In the genomic region with DNA sequence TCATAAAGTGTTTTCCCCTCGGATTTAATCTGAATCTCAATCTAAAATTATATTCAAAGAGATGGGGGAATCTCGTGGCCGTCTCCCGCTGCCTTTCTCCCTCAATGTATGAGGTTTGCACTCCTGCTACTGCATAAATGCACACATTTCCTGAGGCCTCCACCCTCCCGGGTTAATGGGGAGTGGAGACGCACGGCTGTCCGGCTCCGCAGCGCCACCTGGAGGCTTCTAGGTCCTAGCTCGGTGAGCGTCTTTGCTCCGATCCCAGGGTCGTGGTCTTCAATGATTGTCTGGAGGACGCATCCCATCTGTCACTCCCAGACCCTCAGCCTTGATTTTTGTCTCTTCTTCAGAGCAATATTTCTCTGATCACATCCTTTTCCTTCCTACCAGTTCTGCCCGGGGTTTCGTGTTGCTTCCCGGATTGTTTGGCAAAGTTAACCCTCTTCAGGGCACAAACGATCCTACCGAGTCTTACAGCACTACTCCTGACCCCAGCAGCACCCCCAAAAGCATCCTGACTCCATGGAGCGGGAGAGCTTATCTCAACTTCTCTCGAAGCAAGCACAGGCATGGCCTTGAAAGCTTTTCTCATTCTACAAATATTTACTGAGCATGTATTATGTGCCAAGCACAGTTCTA, we compare ENCODE assay signal across 7 cellular contexts. TPM values are rescaled to one million over a fixed set of nuclear protein-coding genes. Genes with fewer than 3 reads are reported as not detected.
DNase-seq lines count a peak whose midpoint lies in the region; ATAC-seq and TF ChIP-seq lines count a peak whose summit lies in the region.

Gene LMO1, minus strand, starts transcription at position 110 of the 642 bp plus-strand sequence. CDS start 516 bp downstream, outside the sequence.

- no peaks in the 10 kb centered on the region for H3K9me3 ChIP-seq in liver (ENCODE audit: control insufficient read depth in 4 of 4, low read length in 3 of 4)

- peaks cover 17% of the 10 kb centered on the region for H3K4me1 Mint-ChIP-seq in dendritic cell treated with granulocyte-macrophage colony-stimulating factor and Interleukin-4, amounts not matched to agents 40 ng/mL and 50 ng/mL, for 4 days (ENCODE audit: low read depth)

- H3K4me3 Mint-ChIP-seq in dendritic cell treated with granulocyte-macrophage colony-stimulating factor and Interleukin-4, amounts not matched to agents 40 ng/mL and 50 ng/mL, for 4 days = peak within 1 kb of the TSS; percentile 63

- TF ChIP-seq RAD21 in liver (IDR thresholded peaks at IDR 0.05) = peak; percentile 71 to 77

- no peaks in the 10 kb centered on the region for H3K9me3 Mint-ChIP-seq in dendritic cell treated with granulocyte-macrophage colony-stimulating factor and Interleukin-4, amounts not matched to agents 40 ng/mL and 50 ng/mL, for 4 days

- intact Hi-C loops in dendritic cell treated with granulocyte-macrophage colony-stimulating factor and Interleukin-4, amounts not matched to agents 40 ng/mL and 50 ng/mL, for 4 days (cut with micrococcal nuclease) = loop anchor here (1.0 to 5.0 kb wide), 3 partner anchors 39 to 72 kb away; no protein-coding TSS in a partner anchor

- peaks cover 92% of the 10 kb centered on the region for H3K27me3 Mint-ChIP-seq in dendritic cell treated with granulocyte-macrophage colony-stimulating factor and Interleukin-4, amounts not matched to agents 40 ng/mL and 50 ng/mL, for 4 days

- H3K27me3 ChIP-seq in liver (ENCODE audit: control insufficient read depth in 4 of 4, insufficient read depth in 4 of 4, low read length in 3 of 4) = peaks cover 8 to 28% (median 14%) of the 10 kb centered on the region in 4 donors

- 2% methylated on average over 22 of the region's 22 CpGs for WGBS in liver

- ATAC-seq in GM18502 (IDR thresholded peaks at IDR 0.05; ENCODE audit: poor library complexity, unreplicated experiment) (peak; percentile 76), HG03196 (IDR thresholded peaks at IDR 0.05; ENCODE audit: unreplicated experiment) (peak; percentile 71)

- DNase-seq in NCI-H446 (lab: John Stamatoyannopoulos, UW) = peak; percentile 24 to 90
- peak; percentile 62 to 67 for DNase-seq in activated CD4-positive, alpha-beta T cell treated with anti-CD3 and anti-CD28 coated beads for 4 hours
- DNase-seq in stimulated activated CD4-positive, alpha-beta T cell treated with anti-CD3 and anti-CD28 coated beads, Interleukin-2, amount 100 ng/mL, for 48 hours = peak; percentile 76

- peaks cover 6 to 33% (median 18%) of the 10 kb centered on the region in 4 donors for H3K4me1 ChIP-seq in liver (ENCODE audit: control insufficient read depth in 4 of 4, insufficient read depth in 4 of 4, low read length in 3 of 4)

- H3K36me3 Mint-ChIP-seq in dendritic cell treated with granulocyte-macrophage colony-stimulating factor and Interleukin-4, amounts not matched to agents 40 ng/mL and 50 ng/mL, for 4 days (ENCODE audit: low read depth) = no peaks in the 10 kb centered on the region

- TF ChIP-seq CTCF in liver (IDR thresholded peaks at IDR 0.05; ENCODE audit: low read depth, low read length, missing input control) = peak; percentile 66

- peak within 1 kb of the TSS in 2 of 3 donors; percentile 1 to 49 for H3K4me3 ChIP-seq in liver (ENCODE audit: low read depth in 1 of 3, low read length in 3 of 3)

- H3K27ac ChIP-seq in liver (ENCODE audit: low read depth in 1 of 2, low read length in 2 of 2) = no peak within 1 kb of the TSS

- no peaks in the 10 kb centered on the region for H3K36me3 ChIP-seq in liver (ENCODE audit: control insufficient read depth in 4 of 4, insufficient read depth in 3 of 4, low read depth in 1 of 4, low read length in 3 of 4)

- no peak within 1 kb of the TSS for H3K9ac ChIP-seq in liver (ENCODE audit: low read depth in 1 of 2, low read length in 2 of 2)

- H3K27ac Mint-ChIP-seq in dendritic cell treated with granulocyte-macrophage colony-stimulating factor and Interleukin-4, amounts not matched to agents 40 ng/mL and 50 ng/mL, for 4 days = no peak within 1 kb of the TSS

TF ChIP-seq in liver, 16 proteins besides CTCF, POLR2A, EP300 and RAD21:
- TF ChIP-seq, protein P1, sequence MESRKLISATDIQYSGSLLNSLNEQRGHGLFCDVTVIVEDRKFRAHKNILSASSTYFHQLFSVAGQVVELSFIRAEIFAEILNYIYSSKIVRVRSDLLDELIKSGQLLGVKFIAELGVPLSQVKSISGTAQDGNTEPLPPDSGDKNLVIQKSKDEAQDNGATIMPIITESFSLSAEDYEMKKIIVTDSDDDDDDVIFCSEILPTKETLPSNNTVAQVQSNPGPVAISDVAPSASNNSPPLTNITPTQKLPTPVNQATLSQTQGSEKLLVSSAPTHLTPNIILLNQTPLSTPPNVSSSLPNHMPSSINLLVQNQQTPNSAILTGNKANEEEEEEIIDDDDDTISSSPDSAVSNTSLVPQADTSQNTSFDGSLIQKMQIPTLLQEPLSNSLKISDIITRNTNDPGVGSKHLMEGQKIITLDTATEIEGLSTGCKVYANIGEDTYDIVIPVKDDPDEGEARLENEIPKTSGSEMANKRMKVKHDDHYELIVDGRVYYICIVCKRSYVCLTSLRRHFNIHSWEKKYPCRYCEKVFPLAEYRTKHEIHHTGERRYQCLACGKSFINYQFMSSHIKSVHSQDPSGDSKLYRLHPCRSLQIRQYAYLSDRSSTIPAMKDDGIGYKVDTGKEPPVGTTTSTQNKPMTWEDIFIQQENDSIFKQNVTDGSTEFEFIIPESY (IDR thresholded peaks at IDR 0.05) = no peak
- TF ChIP-seq RXRA (IDR thresholded peaks at IDR 0.05) (no peak), HNF4A (conservative IDR thresholded peaks at IDR 0.05) (no peak)
TF ChIP-seq in liver: peak in this region for 0.

RNA-seq across cellular contexts. Expression of gene LMO1, which starts in this region (rescaled TPM):
- not detected for total RNA-seq in liver
- not detected for polyA plus RNA-seq in liver
